ENCODE assay signal across 2 cellular contexts in genomic region chr11:19018901-19019300, GRCh38.
A peak's percentile ranks its signal among the peaks of the same experiment; 100 is the strongest.
TF ChIP-seq lines count a peak whose summit lies in the region.

No MANE protein-coding gene starts in this region.

TF ChIP-seq in HCT116, 20 proteins besides CTCF, POLR2A, EP300 and RAD21 (continued from another document):
- peak; percentile 52 for TF ChIP-seq REST (IDR thresholded peaks at IDR 0.05; ENCODE audit: low read depth)
- no peak for TF ChIP-seq POLR2AphosphoS5 (IDR thresholded peaks at IDR 0.05; ENCODE audit: low read depth, low read length)

TF ChIP-seq in PFSK-1, 5 proteins besides CTCF, POLR2A, EP300 and RAD21:
- peak; percentile 55 to 93; a peak in 3 of 4 replicates for TF ChIP-seq REST (IDR thresholded peaks at IDR 0.05; ENCODE audit: insufficient read depth in 1 of 2, low read depth in 2 of 2, low read length in 2 of 2)
- no peak for TF ChIP-seq SIN3A (IDR thresholded peaks at IDR 0.05; ENCODE audit: borderline replicate concordance, insufficient read depth, low read length)
TF ChIP-seq in PFSK-1: peak in this region for 1.
